Comparison of ENCODE assay signal across 12 cellular contexts in genomic region chr5:65021527-65022226, GRCh38.
DNase-seq lines count a peak whose midpoint lies in the region; ATAC-seq and TF ChIP-seq lines count a peak whose summit lies in the region.
"Had no signal": no experiment of that assay in that cellular context is flagged by ENCODE, and none has a peak within 500 bp of the region (broad histone marks: within the 10 kb centered on the region; RNA-seq: fewer than 3 reads in every experiment).

No MANE protein-coding gene starts in this region.

- peak overlapping the region; percentile 35 for H3K27ac Mint-ChIP-seq in activated CD8-positive, alpha-beta memory T cell treated with anti-CD3 and anti-CD28 coated beads, Interleukin-2, amount 10 ng/mL, durations not matched to agents 7 days and 5 days
- H3K27ac Mint-ChIP-seq in T-helper 17 cell (no peak overlapping the region), chondrocyte (ENCODE audit: unreplicated experiment) (no peak overlapping the region)
- peak overlapping the region; percentile 44 for H3K27ac Mint-ChIP-seq in stimulated activated naive B cell treated with anti-CD40 and anti-IgM and Interleukin-4, amounts not matched to agents 10 μg/mL and 1 μg/mL and 100 μg/mL, for 72 hours
- peak overlapping the region in 2 of 7 donors; percentile 16 to 57 for H3K27ac Mint-ChIP-seq in CD4-positive, alpha-beta memory T cell
- no peak overlapping the region for H3K27ac Mint-ChIP-seq in activated CD4-positive, alpha-beta T cell treated with anti-CD3 and anti-CD28 coated beads, Interleukin-2, amount 10 ng/mL, durations not matched to agents 24 days and 14 days

- intact Hi-C loops in CD4-positive, alpha-beta memory T cell (cut with micrococcal nuclease): no loop called here
- intact Hi-C loops in activated CD4-positive, alpha-beta T cell treated with anti-CD3 and anti-CD28 coated beads, Interleukin-2, amount 10 ng/mL, durations not matched to agents 24 days and 14 days (cut with micrococcal nuclease): no loop called here

- POLR2A ChIA-PET in CD4-positive, alpha-beta memory T cell (lab: Charles Lee; ENCODE audit: partially characterized antibody): no interaction called here

- H3K27ac ChIP-seq in CD4-positive, alpha-beta memory T cell (ENCODE audit: low read depth, low read length): no peak overlapping the region
- H3K27ac ChIP-seq: transverse colon had no signal

- H3K36me3 ChIP-seq in CD4-positive, alpha-beta memory T cell (ENCODE audit: insufficient read depth, low read length): no peaks in the 10 kb centered on the region
- H3K36me3 ChIP-seq: transverse colon had no signal

- H3K27me3 Mint-ChIP-seq in activated CD8-positive, alpha-beta memory T cell treated with anti-CD3 and anti-CD28 coated beads, Interleukin-2, amount 10 ng/mL, durations not matched to agents 7 days and 5 days: no peaks in the 10 kb centered on the region
- H3K27me3 Mint-ChIP-seq in T-helper 17 cell (no peaks in the 10 kb centered on the region), chondrocyte (ENCODE audit: low read depth) (no peaks in the 10 kb centered on the region)
- no peaks in the 10 kb centered on the region for H3K27me3 Mint-ChIP-seq in stimulated activated naive B cell treated with anti-CD40 and anti-IgM and Interleukin-4, amounts not matched to agents 10 μg/mL and 1 μg/mL and 100 μg/mL, for 72 hours
- no peaks in the 10 kb centered on the region for H3K27me3 Mint-ChIP-seq in CD4-positive, alpha-beta memory T cell
- no peaks in the 10 kb centered on the region for H3K27me3 Mint-ChIP-seq in activated CD4-positive, alpha-beta T cell treated with anti-CD3 and anti-CD28 coated beads, Interleukin-2, amount 10 ng/mL, durations not matched to agents 24 days and 14 days

- TF ChIP-seq CTCF in chondrocyte (IDR thresholded peaks at IDR 0.05): no peak

- H3K9me3 ChIP-seq in T-helper 17 cell (ENCODE audit: control insufficient read depth, low read length, poor library complexity, severe bottlenecking): no peaks in the 10 kb centered on the region
- H3K9me3 ChIP-seq in CD4-positive, alpha-beta memory T cell (ENCODE audit: control insufficient read depth in 1 of 2, low read length in 2 of 2): no peaks in the 10 kb centered on the region
- H3K9me3 ChIP-seq: transverse colon had no signal

- peaks cover 7% of the 10 kb centered on the region for H3K36me3 Mint-ChIP-seq in activated CD8-positive, alpha-beta memory T cell treated with anti-CD3 and anti-CD28 coated beads, Interleukin-2, amount 10 ng/mL, durations not matched to agents 7 days and 5 days
- peaks cover 5% of the 10 kb centered on the region for H3K36me3 Mint-ChIP-seq in T-helper 17 cell (ENCODE audit: low read depth)
- H3K36me3 Mint-ChIP-seq in stimulated activated naive B cell treated with anti-CD40 and anti-IgM and Interleukin-4, amounts not matched to agents 10 μg/mL and 1 μg/mL and 100 μg/mL, for 72 hours: peaks cover 0 to 4% of the 10 kb centered on the region in 2 donors
- peaks cover 0 to 8% of the 10 kb centered on the region in 2 donors for H3K36me3 Mint-ChIP-seq in CD4-positive, alpha-beta memory T cell
- H3K36me3 Mint-ChIP-seq in chondrocyte (ENCODE audit: low read depth): peaks cover 3% of the 10 kb centered on the region
- H3K36me3 Mint-ChIP-seq in activated CD4-positive, alpha-beta T cell treated with anti-CD3 and anti-CD28 coated beads, Interleukin-2, amount 10 ng/mL, durations not matched to agents 24 days and 14 days (ENCODE audit: low read depth): peaks cover 6% of the 10 kb centered on the region

- H3K27me3 ChIP-seq in CD4-positive, alpha-beta memory T cell (ENCODE audit: insufficient read depth, low read length): no peaks in the 10 kb centered on the region
- H3K27me3 ChIP-seq: transverse colon had no signal

- H3K4me3 ChIP-seq in CD4-positive, alpha-beta memory T cell (ENCODE audit: low read length in 2 of 2): no peak overlapping the region
- H3K4me3 ChIP-seq: transverse colon had no signal

- DNase-seq in activated CD8-positive, alpha-beta memory T cell treated with anti-CD3 and anti-CD28 coated beads, Interleukin-2, amount 10 ng/mL, durations not matched to agents 7 days and 5 days: no peak
- no peak for DNase-seq in activated CD8-positive, alpha-beta memory T cell treated with anti-CD3 and anti-CD28 coated beads, Interleukin-2, amount 50 U/mL, for 4 hours
- DNase-seq in T-helper 17 cell: no peak
- DNase-seq in stimulated activated naive B cell treated with anti-CD40 and anti-IgM and Interleukin-4, amounts not matched to agents 10 μg/mL and 1 μg/mL and 100 μg/mL, for 72 hours: no peak
- DNase-seq in CD4-positive, alpha-beta memory T cell: no peak
- DNase-seq in chondrocyte (ENCODE audit: low spot score): no peak
- DNase-seq in activated CD4-positive, alpha-beta T cell treated with anti-CD3 and anti-CD28 coated beads, Interleukin-2, amount 10 ng/mL, durations not matched to agents 24 days and 14 days: no peak
- DNase-seq: NCI-H524; stimulated activated CD4-positive, alpha-beta T cell treated with anti-CD3 and anti-CD28 coated beads, Interleukin-2, amount 100 ng/mL, for 48 hours; transverse colon had no signal

- H3K4me1 ChIP-seq in CD4-positive, alpha-beta memory T cell (ENCODE audit: insufficient read depth, low read length): no peaks in the 10 kb centered on the region

- no peaks in the 10 kb centered on the region for H3K9me3 Mint-ChIP-seq in activated CD8-positive, alpha-beta memory T cell treated with anti-CD3 and anti-CD28 coated beads, Interleukin-2, amount 10 ng/mL, durations not matched to agents 7 days and 5 days (ENCODE audit: low read depth)
- H3K9me3 Mint-ChIP-seq in stimulated activated naive B cell treated with anti-CD40 and anti-IgM and Interleukin-4, amounts not matched to agents 10 μg/mL and 1 μg/mL and 100 μg/mL, for 72 hours: no peaks in the 10 kb centered on the region
- H3K9me3 Mint-ChIP-seq in CD4-positive, alpha-beta memory T cell: peaks cover 0 to 2% (median 0%) of the 10 kb centered on the region in 8 donors
- H3K9me3 Mint-ChIP-seq in chondrocyte (ENCODE audit: low read depth): no peaks in the 10 kb centered on the region
- peaks cover 3% of the 10 kb centered on the region for H3K9me3 Mint-ChIP-seq in activated CD4-positive, alpha-beta T cell treated with anti-CD3 and anti-CD28 coated beads, Interleukin-2, amount 10 ng/mL, durations not matched to agents 24 days and 14 days
- H3K9me3 Mint-ChIP-seq: neural crest cell had no signal

- H3K4me3 Mint-ChIP-seq in activated CD8-positive, alpha-beta memory T cell treated with anti-CD3 and anti-CD28 coated beads, Interleukin-2, amount 10 ng/mL, durations not matched to agents 7 days and 5 days: no peak overlapping the region
- H3K4me3 Mint-ChIP-seq in T-helper 17 cell (no peak overlapping the region), chondrocyte (ENCODE audit: unreplicated experiment) (no peak overlapping the region)
- no peak overlapping the region for H3K4me3 Mint-ChIP-seq in stimulated activated naive B cell treated with anti-CD40 and anti-IgM and Interleukin-4, amounts not matched to agents 10 μg/mL and 1 μg/mL and 100 μg/mL, for 72 hours
- H3K4me3 Mint-ChIP-seq in CD4-positive, alpha-beta memory T cell: no peak overlapping the region
- H3K4me3 Mint-ChIP-seq in activated CD4-positive, alpha-beta T cell treated with anti-CD3 and anti-CD28 coated beads, Interleukin-2, amount 10 ng/mL, durations not matched to agents 24 days and 14 days: no peak overlapping the region
- H3K4me3 Mint-ChIP-seq: neural crest cell had no signal

- CTCF ChIA-PET in activated CD8-positive, alpha-beta memory T cell treated with anti-CD3 and anti-CD28 coated beads, Interleukin-2, amount 10 ng/mL, durations not matched to agents 7 days and 5 days (lab: Charles Lee): interaction anchor here (1.4 kb wide), 1 partner anchor 16 kb away, joined by 3 read pairs; no protein-coding TSS in a partner anchor
- CTCF ChIA-PET in CD4-positive, alpha-beta memory T cell (lab: Charles Lee; ENCODE audit: partially characterized antibody): no interaction called here

- peaks cover 46% of the 10 kb centered on the region for H3K4me1 Mint-ChIP-seq in activated CD8-positive, alpha-beta memory T cell treated with anti-CD3 and anti-CD28 coated beads, Interleukin-2, amount 10 ng/mL, durations not matched to agents 7 days and 5 days
- H3K4me1 Mint-ChIP-seq in T-helper 17 cell: peaks cover 4% of the 10 kb centered on the region
- H3K4me1 Mint-ChIP-seq in stimulated activated naive B cell treated with anti-CD40 and anti-IgM and Interleukin-4, amounts not matched to agents 10 μg/mL and 1 μg/mL and 100 μg/mL, for 72 hours: peaks cover 6 to 17% of the 10 kb centered on the region in 2 donors
- H3K4me1 Mint-ChIP-seq in CD4-positive, alpha-beta memory T cell: peaks cover 10 to 16% (median 12%) of the 10 kb centered on the region in 4 donors
- peaks cover 25% of the 10 kb centered on the region for H3K4me1 Mint-ChIP-seq in chondrocyte (ENCODE audit: low read depth)
- peaks cover 35% of the 10 kb centered on the region for H3K4me1 Mint-ChIP-seq in activated CD4-positive, alpha-beta T cell treated with anti-CD3 and anti-CD28 coated beads, Interleukin-2, amount 10 ng/mL, durations not matched to agents 24 days and 14 days

- ATAC-seq in activated CD8-positive, alpha-beta memory T cell treated with anti-CD3 and anti-CD28 coated beads, Interleukin-2, amount 10 ng/mL, durations not matched to agents 7 days and 5 days: peak; percentile 63
- ATAC-seq in HG02759 (IDR thresholded peaks at IDR 0.05; ENCODE audit: unreplicated experiment) (peak; percentile 43), T-helper 17 cell (peak; percentile 12)
- peak; percentile 63 for ATAC-seq in stimulated activated naive B cell treated with anti-CD40 and anti-IgM and Interleukin-4, amounts not matched to agents 10 μg/mL and 1 μg/mL and 100 μg/mL, for 72 hours (replicated peaks)

Comparison
In these comparisons a context has a peak if more than half of its experiments do, and no peak if none do; other contexts are left out.
1. ATAC-seq: peak in every context shown above with its lines; median percentile 63 in activated CD8-positive, alpha-beta memory T cell treated with anti-CD3 and anti-CD28 coated beads, Interleukin-2, amount 10 ng/mL, durations not matched to agents 7 days and 5 days; 63 in stimulated activated naive B cell treated with anti-CD40 and anti-IgM and Interleukin-4, amounts not matched to agents 10 μg/mL and 1 μg/mL and 100 μg/mL, for 72 hours; 43 in HG02759; 12 in T-helper 17 cell.
2. H3K27ac Mint-ChIP-seq: peak in activated CD8-positive, alpha-beta memory T cell treated with anti-CD3 and anti-CD28 coated beads, Interleukin-2, amount 10 ng/mL, durations not matched to agents 7 days and 5 days (single experiment) and stimulated activated naive B cell treated with anti-CD40 and anti-IgM and Interleukin-4, amounts not matched to agents 10 μg/mL and 1 μg/mL and 100 μg/mL, for 72 hours (single experiment); none in T-helper 17 cell (single experiment), chondrocyte (single experiment) and activated CD4-positive, alpha-beta T cell treated with anti-CD3 and anti-CD28 coated beads, Interleukin-2, amount 10 ng/mL, durations not matched to agents 24 days and 14 days (single experiment).